Comparison of ENCODE assay signal across 19 cellular contexts in genomic region chr20:8678098-8678776, GRCh38.
"Had no signal": no experiment of that assay in that cellular context is flagged by ENCODE, and none has a peak within 500 bp of the region (broad histone marks: within the 10 kb centered on the region; RNA-seq: fewer than 3 reads in every experiment).

No MANE protein-coding gene starts in this region.

- H3K4me1 ChIP-seq: transverse colon had no signal

- H3K27ac Mint-ChIP-seq: activated CD8-positive, alpha-beta T cell treated with anti-CD3 and anti-CD28 coated beads for 36 hours; activated naive CD4-positive, alpha-beta T cell treated with anti-CD3 and anti-CD28 coated beads, Interleukin-2, amount 50 U/mL, for 72 hours; dendritic cell treated with granulocyte-macrophage colony-stimulating factor and Interleukin-4, amounts not matched to agents 40 ng/mL and 50 ng/mL, for 4 days; natural killer cell; T-helper 17 cell had no signal

- H3K9me3 Mint-ChIP-seq: activated CD8-positive, alpha-beta T cell treated with anti-CD3 and anti-CD28 coated beads for 36 hours; dendritic cell treated with granulocyte-macrophage colony-stimulating factor and Interleukin-4, amounts not matched to agents 40 ng/mL and 50 ng/mL, for 4 days; natural killer cell had no signal

- H3K27ac ChIP-seq: brain microvascular endothelial cell, epithelial cell of prostate, neutrophil, transverse colon had no signal

- H3K27me3 ChIP-seq: brain microvascular endothelial cell, neutrophil, transverse colon had no signal

- DNase-seq: activated CD4-positive, alpha-beta T cell treated with anti-CD3 and anti-CD28 coated beads for 4 hours; activated CD8-positive, alpha-beta T cell treated with anti-CD3 and anti-CD28 coated beads for 36 hours; activated gamma-delta T cell; activated T-cell treated with anti-CD3 and anti-CD28 coated beads, Interleukin-2, amount 50 U/mL, for 48 hours; brain microvascular endothelial cell; hippocampal formation; kidney glomerular epithelial cell; mesendoderm; natural killer cell; retina; small intestine; stimulated activated CD4-positive, alpha-beta T cell treated with anti-CD3 and anti-CD28 coated beads, Interleukin-4, amount 100 ng/mL, for 24 hours; stimulated activated naive CD4-positive, alpha-beta T cell treated with Interleukin-2 at 50 U/mL for 16 hours; T-helper 17 cell; transverse colon had no signal

- H3K27me3 Mint-ChIP-seq: activated CD8-positive, alpha-beta T cell treated with anti-CD3 and anti-CD28 coated beads for 36 hours; dendritic cell treated with granulocyte-macrophage colony-stimulating factor and Interleukin-4, amounts not matched to agents 40 ng/mL and 50 ng/mL, for 4 days; T-helper 17 cell had no signal

- ATAC-seq: activated CD8-positive, alpha-beta T cell treated with anti-CD3 and anti-CD28 coated beads for 36 hours; activated naive CD4-positive, alpha-beta T cell treated with anti-CD3 and anti-CD28 coated beads, Interleukin-2, amount 50 U/mL, for 72 hours; natural killer cell; T-helper 17 cell had no signal

- H3K36me3 ChIP-seq: brain microvascular endothelial cell, neutrophil, transverse colon had no signal

- H3K4me3 Mint-ChIP-seq: activated CD8-positive, alpha-beta T cell treated with anti-CD3 and anti-CD28 coated beads for 36 hours; dendritic cell treated with granulocyte-macrophage colony-stimulating factor and Interleukin-4, amounts not matched to agents 40 ng/mL and 50 ng/mL, for 4 days; natural killer cell; T-helper 17 cell had no signal

- H3K4me1 Mint-ChIP-seq: natural killer cell, T-helper 17 cell had no signal

- H3K4me3 ChIP-seq: transverse colon had no signal

- H3K9me3 ChIP-seq: neutrophil, transverse colon had no signal
